Comparison of ENCODE assay signal across 11 cellular contexts in the genomic region with DNA sequence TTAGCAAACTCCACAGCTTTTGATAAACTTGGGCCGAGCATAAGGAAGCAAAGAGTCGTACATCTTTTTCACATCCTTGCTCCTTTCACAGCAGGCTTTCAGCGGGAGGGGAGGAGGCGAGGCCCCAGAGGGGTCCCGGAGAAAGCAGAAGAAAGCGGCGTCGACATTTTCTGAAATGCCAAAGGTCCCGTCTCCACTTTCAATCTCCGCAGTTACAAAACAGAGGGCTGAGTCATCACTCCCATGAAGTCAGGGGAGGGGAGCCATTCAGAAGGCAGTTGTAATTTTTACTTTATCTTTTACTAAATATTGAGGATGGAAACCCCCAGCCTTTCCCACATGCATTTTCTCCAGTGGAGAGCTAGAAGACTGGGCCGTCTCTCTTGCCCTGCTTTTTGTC.
A peak's percentile ranks its signal among the peaks of the same experiment; 100 is the strongest.
DNase-seq lines count a peak whose midpoint lies in the region; ATAC-seq and TF ChIP-seq lines count a peak whose summit lies in the region.
"Had no signal": no experiment of that assay in that cellular context is flagged by ENCODE, and none has a peak within 500 bp of the region (broad histone marks: within the 10 kb centered on the region; RNA-seq: fewer than 3 reads in every experiment).

No MANE protein-coding gene starts in this region.

- POLR2A ChIA-PET in AG04450 (lab: Yijun Ruan, JAX): no interaction called here
- POLR2A ChIA-PET in MCF 10A (lab: Yijun Ruan, JAX): no interaction called here

- no peak for TF ChIP-seq POLR2A in Peyer's patch (IDR thresholded peaks at IDR 0.05)

- DNase-seq in AG04450 (ENCODE audit: low read depth, low spot score): peak; percentile 48
- no peak for DNase-seq in Peyer's patch
- peak; percentile 57 for DNase-seq in fibroblast of the conjunctiva (ENCODE audit: low read depth)
- no peak for DNase-seq in omental fat pad (ENCODE audit: low spot score)
- DNase-seq in T-helper 2 cell: no peak
- no peak for DNase-seq in MCF 10A (ENCODE audit: unreplicated experiment)
- no peak for DNase-seq in NCI-H748 (lab: John Stamatoyannopoulos, UW; ENCODE audit: unreplicated experiment)
- DNase-seq in T-helper 17 cell: no peak
- DNase-seq: natural killer cell had no signal

- H3K4me3 ChIP-seq in AG04450 (ENCODE audit: low read depth, low read length) (peak overlapping the region; percentile 23; the same call in 1 of the 2 replicates), Peyer's patch (no peak overlapping the region)
- H3K4me3 ChIP-seq: body of pancreas had no signal

- H3K27ac ChIP-seq in AG04450 (ENCODE audit: low read depth, low read length): peak overlapping the region; percentile 86
- peak overlapping the region in 3 of 4 donors; percentile 13 to 72 (median 43) for H3K27ac ChIP-seq in Peyer's patch

- no peaks in the 10 kb centered on the region for H3K27me3 Mint-ChIP-seq in MCF 10A (ENCODE audit: insufficient read depth, unreplicated experiment)
- no peaks in the 10 kb centered on the region for H3K27me3 Mint-ChIP-seq in T-helper 17 cell

- TF ChIP-seq CTCF in AG04450 (IDR thresholded peaks at IDR 0.05; ENCODE audit: low read depth, low read length) (no peak), Peyer's patch (IDR thresholded peaks at IDR 0.05) (no peak), omental fat pad (IDR thresholded peaks at IDR 0.05) (no peak), MCF 10A (IDR thresholded peaks at IDR 0.05; ENCODE audit: unreplicated experiment) (no peak)

- H3K36me3 Mint-ChIP-seq in MCF 10A (ENCODE audit: insufficient read depth, unreplicated experiment) (no peaks in the 10 kb centered on the region), T-helper 17 cell (ENCODE audit: low read depth) (peaks cover 5% of the 10 kb centered on the region)
- H3K36me3 Mint-ChIP-seq: CD14-positive monocyte had no signal

- CTCF ChIA-PET in AG04450 (lab: Charles Lee): no interaction called here
- CTCF ChIA-PET in MCF 10A (lab: Yijun Ruan, JAX): no interaction called here

- H3K9me3 ChIP-seq in AG04450 (ENCODE audit: control insufficient read depth, insufficient read depth, low read length) (peaks cover 44% of the 10 kb centered on the region), Peyer's patch (peaks cover 0 to 25% (median 4%) of the 10 kb centered on the region in 4 donors), T-helper 17 cell (ENCODE audit: control insufficient read depth, low read length, poor library complexity, severe bottlenecking) (peaks cover 3% of the 10 kb centered on the region)

- H3K9me3 Mint-ChIP-seq in MCF 10A (ENCODE audit: unreplicated experiment): peaks cover 6% of the 10 kb centered on the region

- H3K27ac Mint-ChIP-seq in MCF 10A (ENCODE audit: low read depth, unreplicated experiment): no peak overlapping the region
- H3K27ac Mint-ChIP-seq in T-helper 17 cell: no peak overlapping the region
- H3K27ac Mint-ChIP-seq: CD14-positive monocyte, natural killer cell had no signal

- H3K4me1 ChIP-seq in Peyer's patch: no peaks in the 10 kb centered on the region
- H3K4me1 ChIP-seq: body of pancreas had no signal

- ATAC-seq in omental fat pad (ENCODE audit: low FRiP score) (peak; percentile 79), T-helper 17 cell (no peak)
- ATAC-seq: body of pancreas, natural killer cell had no signal

- H3K4me1 Mint-ChIP-seq in MCF 10A (ENCODE audit: insufficient read depth, unreplicated experiment) (no peaks in the 10 kb centered on the region), T-helper 17 cell (no peaks in the 10 kb centered on the region)
- H3K4me1 Mint-ChIP-seq: CD14-positive monocyte, natural killer cell had no signal

- no TSS peak for BruUV-seq in MCF 10A (replicated peaks; lab: Mats Ljungman, UMichigan)

- no peak overlapping the region for H3K4me3 Mint-ChIP-seq in MCF 10A (ENCODE audit: unreplicated experiment)
- no peak overlapping the region for H3K4me3 Mint-ChIP-seq in T-helper 17 cell
- H3K4me3 Mint-ChIP-seq: CD14-positive monocyte, natural killer cell had no signal

- no peaks in the 10 kb centered on the region for H3K36me3 ChIP-seq in Peyer's patch

- H3K27me3 ChIP-seq in AG04450 (ENCODE audit: control insufficient read depth, insufficient read depth, low read length): no peaks in the 10 kb centered on the region
- H3K27me3 ChIP-seq in Peyer's patch: no peaks in the 10 kb centered on the region
- H3K27me3 ChIP-seq: body of pancreas had no signal

- intact Hi-C loops in MCF 10A (cut with micrococcal nuclease): no loop called here

Comparison
In these comparisons a context has a peak if more than half of its experiments do, and no peak if none do; other contexts are left out.
1. DNase-seq: peak in AG04450 (single experiment) and fibroblast of the conjunctiva (single experiment); none in Peyer's patch (0 of 3), omental fat pad (single experiment), T-helper 2 cell (0 of 5), MCF 10A (single experiment), NCI-H748 (single experiment) and T-helper 17 cell (0 of 3).